Comparison of ENCODE assay signal across 8 cellular contexts in genomic region chr3:45688882-45689786, GRCh38. TPM values are rescaled to one million over a fixed set of nuclear protein-coding genes. Genes with fewer than 3 reads are reported as not detected.
DNase-seq lines count a peak whose midpoint lies in the region; ATAC-seq and TF ChIP-seq lines count a peak whose summit lies in the region.

Gene SACM1L (plus strand): TSS chr3:45689396. CDS start chr3:45689466, 70 bp downstream.

- H3K27ac ChIP-seq in spleen: peak within 1 kb of the TSS; percentile 74 to 97 (median 94)

- H3K9me3 ChIP-seq in spleen: no peaks in the 10 kb centered on the region

- intact Hi-C loops in spleen (cut with DNase I; ENCODE audit: low total_unique reads): no loop called here

- H3K36me3 ChIP-seq in spleen: peaks cover 0 to 14% (median 2%) of the 10 kb centered on the region in 6 donors

- no peaks in the 10 kb centered on the region for H3K27me3 ChIP-seq in spleen (replicated peaks in 1 of 7)

- H3K4me1 ChIP-seq in spleen: peaks cover 38 to 66% (median 54%) of the 10 kb centered on the region in 6 donors

- TF ChIP-seq CTCF in spleen (IDR thresholded peaks at IDR 0.05 in 8 of 11, conservative IDR thresholded peaks at IDR 0.05 in 3 of 11): peak in 4 of 11 experiments; percentile 15 to 58 (median 26)

- DNase-seq in AG08396 (ENCODE audit: low spot score) (peak; percentile 94), NCI-H345 treated with DMSO at 0.1 percent for 48 hours (lab: John Stamatoyannopoulos, UW; ENCODE audit: unreplicated experiment) (peak; percentile 93), inferior parietal cortex (ENCODE audit: extremely low spot score) (peak; percentile 99), spleen (peak; percentile 100)
- peak; percentile 86 to 100 (median 95) for DNase-seq in activated CD4-positive, CD25-positive, alpha-beta regulatory T cell (lab: John Stamatoyannopoulos, UW)
- DNase-seq in central memory CD4-positive, alpha-beta T cell: peak; percentile 97

- 0 to 1% (median 0%) methylated on average over 49 to 81 of the region's 81 CpGs for WGBS in spleen, 5 donors

- ATAC-seq in GM19023 (IDR thresholded peaks at IDR 0.05; ENCODE audit: unreplicated experiment) (peak; percentile 83), HG03280 (IDR thresholded peaks at IDR 0.05; ENCODE audit: unreplicated experiment) (peak; percentile 87)

- TF ChIP-seq POLR2A in spleen (IDR thresholded peaks at IDR 0.05): peak; percentile 37 to 76 (median 64)

- peak within 1 kb of the TSS; percentile 78 to 98 (median 92) for H3K4me3 ChIP-seq in spleen

RNA-seq across cellular contexts. Expression of gene SACM1L, which starts in this region (rescaled TPM):
- 10 to 100 TPM; 55.5 to 93.7 (median 67.5) TPM for total RNA-seq in spleen
- polyA plus RNA-seq in spleen: 10 to 100 TPM; 21.0 to 28.2 (median 27.9) TPM

Comparison
In these comparisons a context has a peak if more than half of its experiments do, and no peak if none do; other contexts are left out.
1. Peak in every context shown above with its lines: DNase-seq, ATAC-seq, H3K4me3 ChIP-seq and H3K27ac ChIP-seq.